8 cellular contexts compared by ENCODE assay signal in genomic region chr3:122680381-122681293, GRCh38. TPM values are rescaled to one million over a fixed set of nuclear protein-coding genes. Genes with fewer than 3 reads are reported as not detected.
A peak's percentile ranks its signal among the peaks of the same experiment; 100 is the strongest.
DNase-seq lines count a peak whose midpoint lies in the region; ATAC-seq and TF ChIP-seq lines count a peak whose summit lies in the region.

Gene PARP14 (plus strand): TSS chr3:122680839. CDS start chr3:122680884, 45 bp downstream.

- intact Hi-C loops in lower lobe of right lung (cut with DNase I): no loop called here

- H3K4me1 ChIP-seq in ectodermal cell (ENCODE audit: control insufficient read depth, insufficient read depth, low read length) (no peaks in the 10 kb centered on the region), lower lobe of right lung (peaks cover 53% of the 10 kb centered on the region)

- H3K36me3 ChIP-seq in ectodermal cell (ENCODE audit: control insufficient read depth, insufficient read depth, low read length): no peaks in the 10 kb centered on the region
- H3K36me3 ChIP-seq in lower lobe of right lung: no peaks in the 10 kb centered on the region

- H3K27me3 ChIP-seq in ectodermal cell (ENCODE audit: control insufficient read depth, insufficient read depth, low read length, poor library complexity, severe bottlenecking) (peaks cover 27% of the 10 kb centered on the region), lower lobe of right lung (ENCODE audit: low read depth) (no peaks in the 10 kb centered on the region)

- 5 to 6% methylated on average over 66 of the region's 66 CpGs for WGBS in ectodermal cell, 2 experiments

- peak within 1 kb of the TSS; percentile 80 for H3K4me3 ChIP-seq in GM08714 (ENCODE audit: low read length)
- H3K4me3 ChIP-seq in ectodermal cell (ENCODE audit: insufficient read depth, low read depth, low read length): peak within 1 kb of the TSS; percentile 68
- peak within 1 kb of the TSS; percentile 87 for H3K4me3 ChIP-seq in lower lobe of right lung

- ATAC-seq in HG02642 (IDR thresholded peaks at IDR 0.05; ENCODE audit: poor library complexity, unreplicated experiment) (peak; percentile 57), lower lobe of right lung (peak; percentile 86 to 88)

- no peaks in the 10 kb centered on the region for H3K9me3 ChIP-seq in ectodermal cell (ENCODE audit: control insufficient read depth, low read length)
- H3K9me3 ChIP-seq in lower lobe of right lung: peaks cover 4% of the 10 kb centered on the region

- TF ChIP-seq CTCF in lower lobe of right lung (IDR thresholded peaks at IDR 0.05): no peak

- DNase-seq in NCI-H526 (lab: John Stamatoyannopoulos, UW) (peak; percentile 31 to 77), lower lobe of right lung (peak; percentile 81), NCI-H1436 (lab: John Stamatoyannopoulos, UW) (no peak)
- DNase-seq in activated CD8-positive, alpha-beta memory T cell treated with anti-CD3 and anti-CD28 coated beads for 1 hour (ENCODE audit: extremely low read depth in 1 of 2, low read depth in 1 of 2): peak; percentile 3 to 40
- peak; percentile 44 to 53 (median 49) for DNase-seq in stimulated activated CD4-positive, alpha-beta T cell treated with anti-CD3 and anti-CD28 coated beads, TNF-alpha, amount 100 ng/mL, for 4 hours (ENCODE audit: low read depth in 3 of 3)

- H3K27ac ChIP-seq in ectodermal cell (ENCODE audit: insufficient read depth, low read depth, low read length, poor library complexity, severe bottlenecking) (no peak within 1 kb of the TSS), lower lobe of right lung (peak within 1 kb of the TSS; percentile 95)

RNA-seq across cellular contexts. Expression of gene PARP14, which starts in this region (rescaled TPM):
- polyA plus RNA-seq in ectodermal cell (2013, experiment 1 of 4): 3.9 TPM
- polyA plus RNA-seq in ectodermal cell (2013, experiment 2 of 4): 3.8 TPM
- polyA plus RNA-seq in ectodermal cell (2013, experiment 3 of 4): 3.4 TPM
- 3.0 TPM for polyA plus RNA-seq in ectodermal cell (2013, experiment 4 of 4)
- total RNA-seq in lower lobe of right lung: 165 TPM
